In genomic region chr17:83172099-83172498, GRCh38 we compare ENCODE assay signal across 7 cellular contexts.
DNase-seq lines count a peak whose midpoint lies in the region; ATAC-seq and TF ChIP-seq lines count a peak whose summit lies in the region.
"Not testable (repeated sequence)": the region's sequence is repeated elsewhere in the genome, so short reads cannot be mapped to it uniquely, and the experiment has no call there.

No MANE protein-coding gene starts in this region.

- not testable (repeated sequence) for H3K9me3 Mint-ChIP-seq in activated CD8-positive, alpha-beta T cell treated with anti-CD3 and anti-CD28 coated beads, Interleukin-2, amount 10 ng/mL, durations not matched to agents 7 days and 5 days (ENCODE audit: insufficient read depth); progenitor cell of endocrine pancreas (ENCODE audit: low read depth)
- peaks cover 13% of the 10 kb centered on the region for H3K9me3 Mint-ChIP-seq in nephron progenitor cell

- not testable (repeated sequence) for H3K4me1 ChIP-seq in GM23248 (ENCODE audit: insufficient read depth); SK-N-SH (ENCODE audit: control insufficient read depth in 1 of 2, insufficient read depth in 2 of 2, low read depth in 1 of 2, low read length in 1 of 2)

- not testable (repeated sequence) for TF ChIP-seq CTCF in SK-N-SH (IDR thresholded peaks at IDR 0.05); nephron progenitor cell (IDR thresholded peaks at IDR 0.05); progenitor cell of endocrine pancreas (IDR thresholded peaks at IDR 0.05; ENCODE audit: unreplicated experiment)

- not testable (repeated sequence) for TF ChIP-seq EP300 in SK-N-SH (IDR thresholded peaks at IDR 0.05; ENCODE audit: borderline replicate concordance in 1 of 2, low read depth in 1 of 2, low read length in 1 of 2)

- POLR2A ChIA-PET in SK-N-SH (lab: Yijun Ruan, JAX); activated CD8-positive, alpha-beta T cell treated with anti-CD3 and anti-CD28 coated beads, Interleukin-2, amount 10 ng/mL, durations not matched to agents 7 days and 5 days (lab: Charles Lee): not testable (repeated sequence)

- H3F3A ChIP-seq in GM23248 (ENCODE audit: insufficient read depth); SK-N-SH (replicated peaks; ENCODE audit: insufficient read depth): not testable (repeated sequence)

- H3K4me3 Mint-ChIP-seq in activated CD8-positive, alpha-beta T cell treated with anti-CD3 and anti-CD28 coated beads, Interleukin-2, amount 10 ng/mL, durations not matched to agents 7 days and 5 days; nephron progenitor cell; progenitor cell of endocrine pancreas (ENCODE audit: low read depth): not testable (repeated sequence)

- not testable (repeated sequence) for DNase-seq in GM23248
- DNase-seq in SK-N-SH (peak; percentile 38), cardiac septum (ENCODE audit: low spot score) (peak; percentile 43), nephron progenitor cell (peak; percentile 0), progenitor cell of endocrine pancreas (ENCODE audit: low spot score, unreplicated experiment) (peak; percentile 6)
- DNase-seq in activated CD8-positive, alpha-beta T cell treated with anti-CD3 and anti-CD28 coated beads, Interleukin-2, amount 10 ng/mL, durations not matched to agents 7 days and 5 days: peak; percentile 8
- peak; percentile 4 for DNase-seq in activated naive CD4-positive, alpha-beta T cell treated with anti-CD3 and anti-CD28 coated beads, Interleukin-2, amount 50 U/mL, for 16 hours

- 92 to 94% methylated on average over 5 to 9 of the region's 9 CpGs for WGBS in GM23248 (ENCODE audit: low coverage in 1 of 2, low lambda C conversion rate in 2 of 2, missing lambda C conversion rate in 2 of 2), 2 experiments
- WGBS in SK-N-SH (ENCODE audit: low lambda C conversion rate): 82% methylated on average over 9 of the region's 9 CpGs

- H3K4me3 ChIP-seq in GM23248; SK-N-SH (ENCODE audit: low read depth in 2 of 2, low read length in 1 of 2): not testable (repeated sequence)

- not testable (repeated sequence) for H3K27ac ChIP-seq in GM23248; SK-N-SH (ENCODE audit: low read depth in 2 of 2, low read length in 1 of 2)

- not testable (repeated sequence) for H3K36me3 ChIP-seq in GM23248 (ENCODE audit: low read depth); SK-N-SH (replicated peaks in 1 of 2; ENCODE audit: control insufficient read depth in 1 of 2, insufficient read depth in 2 of 2, low read length in 1 of 2)

- CTCF ChIA-PET in SK-N-SH (lab: Yijun Ruan, JAX): interaction anchor here (1.1 kb wide), 1 partner anchor 19 kb away, joined by 3 read pairs; no protein-coding TSS in a partner anchor
- CTCF ChIA-PET in activated CD8-positive, alpha-beta T cell treated with anti-CD3 and anti-CD28 coated beads, Interleukin-2, amount 10 ng/mL, durations not matched to agents 7 days and 5 days (lab: Charles Lee): not testable (repeated sequence)

- ATAC-seq in activated CD8-positive, alpha-beta T cell treated with anti-CD3 and anti-CD28 coated beads, Interleukin-2, amount 10 ng/mL, durations not matched to agents 7 days and 5 days: not testable (repeated sequence)

- H3K27me3 Mint-ChIP-seq in activated CD8-positive, alpha-beta T cell treated with anti-CD3 and anti-CD28 coated beads, Interleukin-2, amount 10 ng/mL, durations not matched to agents 7 days and 5 days (ENCODE audit: low read depth): peaks cover 20% of the 10 kb centered on the region
- peaks cover 15% of the 10 kb centered on the region for H3K27me3 Mint-ChIP-seq in nephron progenitor cell (ENCODE audit: low read depth, poor library complexity)
- H3K27me3 Mint-ChIP-seq in progenitor cell of endocrine pancreas: not testable (repeated sequence)

- intact Hi-C loops in cardiac septum (cut with DNase I): not testable (repeated sequence)

- not testable (repeated sequence) for TF ChIP-seq RAD21 in SK-N-SH (IDR thresholded peaks at IDR 0.05; ENCODE audit: low read length)

- peak overlapping the region; percentile 83; the same call in 1 of the 2 replicates for H2AFZ ChIP-seq in GM23248
- H2AFZ ChIP-seq in SK-N-SH (ENCODE audit: low read depth): not testable (repeated sequence)

- H3K79me2 ChIP-seq in GM23248 (ENCODE audit: insufficient read depth); SK-N-SH (ENCODE audit: insufficient read depth): not testable (repeated sequence)

- not testable (repeated sequence) for H3K4me2 ChIP-seq in GM23248 (ENCODE audit: unreplicated experiment); SK-N-SH

- H3K9ac ChIP-seq in GM23248: peak overlapping the region; percentile 64
- H3K9ac ChIP-seq in SK-N-SH: not testable (repeated sequence)

- in situ Hi-C loops in GM23248 (cut with MboI): not testable (repeated sequence)

- H3K9me2 ChIP-seq in GM23248 (ENCODE audit: insufficient read depth); SK-N-SH: not testable (repeated sequence)

- not testable (repeated sequence) for H3K27me3 ChIP-seq in GM23248 (replicated peaks; ENCODE audit: insufficient read depth); SK-N-SH (ENCODE audit: insufficient read depth)

- not testable (repeated sequence) for H3K4me1 Mint-ChIP-seq in activated CD8-positive, alpha-beta T cell treated with anti-CD3 and anti-CD28 coated beads, Interleukin-2, amount 10 ng/mL, durations not matched to agents 7 days and 5 days (ENCODE audit: low read depth)
- H3K4me1 Mint-ChIP-seq in nephron progenitor cell (peaks cover 44% of the 10 kb centered on the region), progenitor cell of endocrine pancreas (ENCODE audit: low read depth) (peaks cover 26% of the 10 kb centered on the region)

- not testable (repeated sequence) for H3K9me3 ChIP-seq in GM23248 (ENCODE audit: low read depth); SK-N-SH

- not testable (repeated sequence) for H3K36me3 Mint-ChIP-seq in activated CD8-positive, alpha-beta T cell treated with anti-CD3 and anti-CD28 coated beads, Interleukin-2, amount 10 ng/mL, durations not matched to agents 7 days and 5 days (ENCODE audit: low read depth); nephron progenitor cell (ENCODE audit: low read depth); progenitor cell of endocrine pancreas (ENCODE audit: insufficient read depth)

- H3K27ac Mint-ChIP-seq in activated CD8-positive, alpha-beta T cell treated with anti-CD3 and anti-CD28 coated beads, Interleukin-2, amount 10 ng/mL, durations not matched to agents 7 days and 5 days: peak overlapping the region; percentile 52
- H3K27ac Mint-ChIP-seq in nephron progenitor cell, progenitor cell of endocrine pancreas: not testable (repeated sequence)

- not testable (repeated sequence) for H4K20me1 ChIP-seq in GM23248 (ENCODE audit: insufficient read depth); SK-N-SH (ENCODE audit: insufficient read depth)
